8 cellular contexts compared by ENCODE assay signal in the genomic region with DNA sequence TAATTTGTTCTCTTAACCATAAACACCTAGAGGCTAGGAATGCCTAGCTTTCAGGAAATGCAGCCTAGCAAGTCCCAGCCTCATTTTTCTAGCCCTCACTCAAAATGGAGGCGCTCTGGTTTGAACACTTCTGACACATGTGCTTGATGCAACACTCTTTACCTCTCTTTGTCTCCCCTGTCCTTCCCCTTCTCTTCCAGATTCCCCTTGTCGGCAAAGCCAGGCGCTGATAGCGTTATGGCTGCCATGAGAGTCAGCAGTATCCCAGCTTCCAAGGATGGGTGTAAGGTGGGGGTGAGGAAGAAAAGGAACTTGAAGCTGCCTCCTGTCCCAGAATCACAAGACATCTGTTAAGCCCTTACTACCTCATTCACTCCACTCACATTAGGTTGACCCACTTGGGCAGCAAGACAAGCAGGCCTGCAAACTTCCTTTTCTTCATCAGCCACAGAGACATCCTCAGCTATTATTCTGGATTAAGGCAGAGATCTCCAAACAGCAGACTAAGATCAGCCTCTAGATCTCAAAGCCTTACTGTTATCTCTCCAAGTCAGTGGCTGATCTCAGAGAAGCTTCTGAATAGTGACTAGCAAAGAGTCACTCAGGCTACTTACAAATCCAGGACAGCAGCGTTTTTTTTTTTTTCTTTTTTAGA. TPM values are rescaled to one million over a fixed set of nuclear protein-coding genes. Genes with fewer than 3 reads are reported as not detected.
DNase-seq lines count a peak whose midpoint lies in the region; ATAC-seq and TF ChIP-seq lines count a peak whose summit lies in the region.

No MANE protein-coding gene starts in this region.

- H3K27ac ChIP-seq in CD8-positive, alpha-beta T cell (ENCODE audit: low read depth, low read length), result no peak overlapping the region
- H3K27ac ChIP-seq in mammary epithelial cell (ENCODE audit: insufficient read depth, low read depth, low read length) (no peak overlapping the region), neuronal stem cell (replicated peaks; ENCODE audit: low read length) (no peak overlapping the region)

- H3K9ac ChIP-seq in Loucy (ENCODE audit: low read depth, low read length, poor library complexity, severe bottlenecking), result peak overlapping the region; percentile 29
- H3K9ac ChIP-seq in mammary epithelial cell (ENCODE audit: insufficient read depth, low read length), result no peak overlapping the region
- H3K9ac ChIP-seq in neuronal stem cell (ENCODE audit: low read depth, low read length, poor library complexity), result no peak overlapping the region

- H3K9me3 Mint-ChIP-seq in CD8-positive, alpha-beta T cell, result peaks cover 3% of the 10 kb centered on the region

- H2AK5ac ChIP-seq in neuronal stem cell (ENCODE audit: low read depth, low read length), result no peak overlapping the region

- H4K20me1 ChIP-seq in Loucy (ENCODE audit: insufficient read depth, low read length, poor library complexity, severe bottlenecking) (peaks cover 4% of the 10 kb centered on the region), mammary epithelial cell (ENCODE audit: insufficient read depth, low read length) (no peaks in the 10 kb centered on the region)

- H3K9me2 ChIP-seq in Loucy (replicated peaks; ENCODE audit: low read depth, low read length), result no peaks in the 10 kb centered on the region

- TF ChIP-seq CTCF in CD8-positive, alpha-beta T cell (IDR thresholded peaks at IDR 0.05), result no peak
- TF ChIP-seq CTCF in Loucy (conservative IDR thresholded peaks at IDR 0.05; ENCODE audit: low read length) (no peak), mammary epithelial cell (conservative IDR thresholded peaks at IDR 0.05 in 1 of 2, IDR thresholded peaks at IDR 0.05 in 1 of 2; ENCODE audit: extremely low read depth in 1 of 2, insufficient read depth in 1 of 2, low read depth in 1 of 2, low read length in 2 of 2) (no peak)

- H3K4ac ChIP-seq in neuronal stem cell (ENCODE audit: low read length), result no peak overlapping the region

- dilution Hi-C loops in mammary epithelial cell (cut with HindIII; ENCODE audit: low sequenced_read_pairs), result no loop called here

- intact Hi-C loops in CD8-positive, alpha-beta T cell (cut with DNase I, micrococcal nuclease), result no loop called here
- intact Hi-C loops in mammary epithelial cell (cut with micrococcal nuclease), result loop anchor here (5.0 kb wide), 1 partner anchor 122 kb away; no protein-coding TSS in a partner anchor

- no peaks in the 10 kb centered on the region for H3K27me3 Mint-ChIP-seq in CD8-positive, alpha-beta T cell (ENCODE audit: low read depth)

- no TSS peak for BruUV-seq in mammary epithelial cell (replicated peaks; lab: Mats Ljungman, UMichigan)

- H3F3A ChIP-seq in Loucy (ENCODE audit: low read depth), result no peaks in the 10 kb centered on the region

- H3K14ac ChIP-seq in neuronal stem cell (ENCODE audit: low read length), result no peak overlapping the region

- no peaks in the 10 kb centered on the region for H3K27me3 ChIP-seq in CD8-positive, alpha-beta T cell (ENCODE audit: insufficient read depth, low read length)
- H3K27me3 ChIP-seq in Loucy (ENCODE audit: insufficient read depth, low read length, poor library complexity, severe bottlenecking) (no peaks in the 10 kb centered on the region), mammary epithelial cell (ENCODE audit: insufficient read depth, low read length) (no peaks in the 10 kb centered on the region), neuronal stem cell (ENCODE audit: control insufficient read depth in 3 of 3, insufficient read depth in 3 of 3, low read depth in 1 of 3, low read length in 3 of 3) (peaks cover 0 to 38% (median 18%) of the 10 kb centered on the region in 3 experiments)

- no peak overlapping the region for H4K91ac ChIP-seq in neuronal stem cell (ENCODE audit: low read depth, low read length, poor library complexity)

- peaks cover 19% of the 10 kb centered on the region for H3K36me3 Mint-ChIP-seq in CD8-positive, alpha-beta T cell

- WGBS in mammary epithelial cell (ENCODE audit: low coverage, missing lambda C conversion rate), result 98% methylated on average over 5 of the region's 5 CpGs
- no CpG with 5 or more reads among the region's 5 CpGs for WGBS in neuronal stem cell (ENCODE audit: extremely low coverage in 2 of 2, insufficient read length in 2 of 2, insufficient replicate concordance in 1 of 2), 2 donors

- no peak overlapping the region for H3K4me3 ChIP-seq in CD8-positive, alpha-beta T cell (ENCODE audit: low read depth, low read length)
- H3K4me3 ChIP-seq in Loucy (ENCODE audit: low read length, poor library complexity, severe bottlenecking) (peak overlapping the region; percentile 87), mammary epithelial cell (replicated peaks in 1 of 3; ENCODE audit: insufficient read depth in 1 of 3, low read depth in 2 of 3, low read length in 3 of 3) (no peak overlapping the region), neuronal stem cell (ENCODE audit: low read length in 2 of 2) (no peak overlapping the region)

- H3K18ac ChIP-seq in neuronal stem cell (ENCODE audit: low read length), result no peak overlapping the region

- peaks cover 66% of the 10 kb centered on the region for H3K4me1 Mint-ChIP-seq in CD8-positive, alpha-beta T cell (ENCODE audit: low read depth)

- peak overlapping the region; percentile 73 for H3K4me3 Mint-ChIP-seq in CD8-positive, alpha-beta T cell

- H2BK120ac ChIP-seq in neuronal stem cell (ENCODE audit: low read depth, low read length), result no peak overlapping the region

- H4K8ac ChIP-seq in neuronal stem cell (ENCODE audit: low read depth, low read length), result no peak overlapping the region

- H2BK15ac ChIP-seq in neuronal stem cell (ENCODE audit: low read length), result no peak overlapping the region

- H3K4me1 ChIP-seq in CD8-positive, alpha-beta T cell (ENCODE audit: insufficient read depth, low read length), result peaks cover 44% of the 10 kb centered on the region
- peaks cover 41% of the 10 kb centered on the region for H3K4me1 ChIP-seq in Loucy (ENCODE audit: insufficient read depth, low read length, poor library complexity, severe bottlenecking)
- peaks cover 66% of the 10 kb centered on the region for H3K4me1 ChIP-seq in mammary epithelial cell (ENCODE audit: insufficient read depth, low read length)
- peaks cover 10 to 28% of the 10 kb centered on the region in 2 donors for H3K4me1 ChIP-seq in neuronal stem cell (ENCODE audit: control insufficient read depth in 2 of 2, insufficient read depth in 1 of 2, low read depth in 1 of 2, low read length in 2 of 2)

- POLR2A ChIA-PET in CD8-positive, alpha-beta T cell (lab: Charles Lee), result interaction anchor here (1.2 to 7.3 kb wide), 5 partner anchors 13 to 189 kb away, joined by 3 to 83 read pairs (median 5); no protein-coding TSS in a partner anchor

- H3K79me1 ChIP-seq in neuronal stem cell (ENCODE audit: low read depth, low read length), result no peaks in the 10 kb centered on the region

- H3K4me2 ChIP-seq in Loucy (ENCODE audit: low read depth, low read length, poor library complexity, severe bottlenecking) (peak overlapping the region; percentile 92), mammary epithelial cell (ENCODE audit: insufficient read depth, low read depth, low read length) (no peak overlapping the region), neuronal stem cell (ENCODE audit: insufficient read depth, low read length, poor library complexity, severe bottlenecking) (no peak overlapping the region)

- peak overlapping the region; percentile 86 for H3K27ac Mint-ChIP-seq in CD8-positive, alpha-beta T cell

- no peak overlapping the region for H2BK5ac ChIP-seq in neuronal stem cell (ENCODE audit: low read length)

- no peak overlapping the region for H3K23ac ChIP-seq in neuronal stem cell (ENCODE audit: low read depth, low read length, poor library complexity)

- H3K9me3 ChIP-seq in CD8-positive, alpha-beta T cell (ENCODE audit: low read length), result no peaks in the 10 kb centered on the region
- H3K9me3 ChIP-seq in Loucy (ENCODE audit: insufficient read depth, low read depth, low read length) (no peaks in the 10 kb centered on the region), mammary epithelial cell (replicated peaks; ENCODE audit: insufficient read depth, low read length) (no peaks in the 10 kb centered on the region), neuronal stem cell (replicated peaks in 1 of 2; ENCODE audit: control insufficient read depth in 2 of 2, insufficient read depth in 1 of 2, low read depth in 1 of 2, low read length in 2 of 2) (peaks cover 0 to 6% of the 10 kb centered on the region in 2 donors)

- no peak for DNase-seq in CD8-positive, alpha-beta T cell
- DNase-seq in mammary epithelial cell (no peak), neuronal stem cell (ENCODE audit: low spot score) (no peak), NCI-H446 (lab: John Stamatoyannopoulos, UW) (no peak), mucosa of gallbladder (ENCODE audit: low spot score) (no peak), HuH-7.5 (ENCODE audit: low spot score) (no peak)

- CTCF ChIA-PET in CD8-positive, alpha-beta T cell (lab: Charles Lee), result interaction anchor here (0.6 to 9.8 kb wide), 15 partner anchors 11 to 188 kb away, joined by 3 to 153 read pairs (median 5); no protein-coding TSS in a partner anchor
- CTCF ChIA-PET in mammary epithelial cell (lab: Charles Lee; ENCODE audit: low non-redundant PET), result no interaction called here

- in situ Hi-C loops in mammary epithelial cell (cut with MboI; ENCODE audit: low sequenced_read_pairs in 2 of 2), result no loop called here

- no peak for ATAC-seq in CD8-positive, alpha-beta T cell
- ATAC-seq in HG03457 (IDR thresholded peaks at IDR 0.05; ENCODE audit: unreplicated experiment), result no peak

- H3K36me3 ChIP-seq in CD8-positive, alpha-beta T cell (ENCODE audit: insufficient read depth, low read length), result no peaks in the 10 kb centered on the region
- H3K36me3 ChIP-seq in Loucy (ENCODE audit: insufficient read depth, low read length), result no peaks in the 10 kb centered on the region
- no peaks in the 10 kb centered on the region for H3K36me3 ChIP-seq in mammary epithelial cell (ENCODE audit: insufficient read depth, low read length)
- no peaks in the 10 kb centered on the region for H3K36me3 ChIP-seq in neuronal stem cell (replicated peaks in 1 of 2; ENCODE audit: control insufficient read depth in 2 of 2, insufficient read depth in 2 of 2, low read length in 2 of 2)

- H3K79me2 ChIP-seq in Loucy (ENCODE audit: insufficient read depth, low read length) (peaks cover 30% of the 10 kb centered on the region), mammary epithelial cell (ENCODE audit: insufficient read depth, low read length) (peaks cover 25% of the 10 kb centered on the region)

- H2BK12ac ChIP-seq in neuronal stem cell (ENCODE audit: low read length), result no peak overlapping the region

- H2AFZ ChIP-seq in Loucy (ENCODE audit: low read length), result peak overlapping the region; percentile 42
- H2AFZ ChIP-seq in mammary epithelial cell (ENCODE audit: low read depth, low read length), result peak overlapping the region; percentile 17
- peak overlapping the region; percentile 72 for H2AFZ ChIP-seq in neuronal stem cell (ENCODE audit: low read length)

RNA-seq across cellular contexts. Expression of a gene that starts 1.9 kb away (rescaled TPM):
- 100 to 1,000 TPM; 110 to 115 TPM for total RNA-seq in CD8-positive, alpha-beta T cell
- 10 to 100 TPM; 12.0 to 25.1 TPM for total RNA-seq in mammary epithelial cell
- 13.0 TPM for polyA plus RNA-seq in mammary epithelial cell
- polyA minus RNA-seq in mammary epithelial cell, result 2.9 TPM
- 5.0 TPM for polyA plus RNA-seq in neuronal stem cell (2013, experiment 1 of 2)
- 5.3 TPM for polyA plus RNA-seq in neuronal stem cell (2013, experiment 2 of 2)
- total RNA-seq in mucosa of gallbladder, result 56.2 TPM

Comparison
In these comparisons a context has a peak if more than half of its experiments do, and no peak if none do; other contexts are left out.
1. H2AFZ ChIP-seq: peak in every context shown above with its lines; median percentile 72 in neuronal stem cell; 42 in Loucy; 17 in mammary epithelial cell.